ENCODE assay signal across 19 cellular contexts in genomic region chr17:82073446-82073845, GRCh38.
"Had no signal": no experiment of that assay in that cellular context is flagged by ENCODE, and none has a peak within 500 bp of the region (broad histone marks: within the 10 kb centered on the region; RNA-seq: fewer than 3 reads in every experiment).

No MANE protein-coding gene starts in this region.

- FAIRE-seq: urothelium cell line had no signal

- H3K4me1 ChIP-seq: spleen, stomach had no signal

- H3K4me3 ChIP-seq: spleen, stomach, thoracic aorta had no signal

- H3K36me3 ChIP-seq: thoracic aorta had no signal

- DNase-seq: effector memory CD8-positive, alpha-beta T cell; foreskin melanocyte; head of caudate nucleus; hippocampal formation; mammary epithelial cell; naive thymus-derived CD8-positive, alpha-beta T cell; posterior cingulate gyrus; spleen; stimulated activated CD4-positive, alpha-beta T cell treated with anti-CD3 and anti-CD28 coated beads, Interleukin-15, amount 100 ng/mL, for 24 hours; stimulated activated CD4-positive, alpha-beta T cell treated with anti-CD3 and anti-CD28 coated beads, Interleukin-1b, Interleukin-23, amount 100 ng/mL, for 48 hours; stimulated activated CD4-positive, alpha-beta T cell treated with anti-CD3 and anti-CD28 coated beads, Interleukin-4, amount 100 ng/mL, for 24 hours; stimulated activated naive B cell treated with anti-CD40 and anti-IgM and Interleukin-4, amounts not matched to agents 10 μg/mL and 1 μg/mL and 100 μg/mL, for 72 hours; stomach; substantia nigra; trophoblast cell had no signal

- H3K27me3 ChIP-seq: spleen, stomach had no signal

- H3K9me3 ChIP-seq: spleen, stomach, thoracic aorta had no signal

- H3K27ac ChIP-seq: spleen, stomach, thoracic aorta had no signal

- ATAC-seq: effector memory CD8-positive, alpha-beta T cell; left lobe of liver; naive thymus-derived CD8-positive, alpha-beta T cell; sciatic nerve; stimulated activated naive B cell treated with anti-CD40 and anti-IgM and Interleukin-4, amounts not matched to agents 10 μg/mL and 1 μg/mL and 100 μg/mL, for 72 hours had no signal
